In genomic region chr7:32131091-32131490, GRCh38 we compare ENCODE assay signal across 3 cellular contexts.
TF ChIP-seq lines count a peak whose summit lies in the region.

No MANE protein-coding gene starts in this region.

TF ChIP-seq in HepG2, 621 proteins besides CTCF, POLR2A, EP300 and RAD21 (continued from another document):
- TF ChIP-seq ZSCAN21 (CRISPR knock-in tag; IDR thresholded peaks at IDR 0.05; ENCODE audit: borderline replicate concordance) (no peak), MAFF (IDR thresholded peaks at IDR 0.05; ENCODE audit: low read depth, low read length) (peak; percentile 69)
TF ChIP-seq in HepG2: peak in this region for 2.

TF ChIP-seq in IMR-90, 13 proteins besides CTCF, POLR2A, EP300 and RAD21:
- TF ChIP-seq USF2 (IDR thresholded peaks at IDR 0.05; ENCODE audit: low read depth, low read length), result no peak
- peak; percentile 55 for TF ChIP-seq MAFK (IDR thresholded peaks at IDR 0.05; ENCODE audit: low read depth, low read length)
- no peak for TF ChIP-seq FOS (IDR thresholded peaks at IDR 0.05; ENCODE audit: low read depth, low read length)
- no peak for TF ChIP-seq MAZ (IDR thresholded peaks at IDR 0.05; ENCODE audit: borderline replicate concordance, low read depth, low read length)
- TF ChIP-seq BHLHE40 (IDR thresholded peaks at IDR 0.05; ENCODE audit: low read depth, low read length), result no peak

TF ChIP-seq in neural cell, 6 proteins besides CTCF, POLR2A, EP300 and RAD21 (continued from another document):
- TF ChIP-seq, protein P1, sequence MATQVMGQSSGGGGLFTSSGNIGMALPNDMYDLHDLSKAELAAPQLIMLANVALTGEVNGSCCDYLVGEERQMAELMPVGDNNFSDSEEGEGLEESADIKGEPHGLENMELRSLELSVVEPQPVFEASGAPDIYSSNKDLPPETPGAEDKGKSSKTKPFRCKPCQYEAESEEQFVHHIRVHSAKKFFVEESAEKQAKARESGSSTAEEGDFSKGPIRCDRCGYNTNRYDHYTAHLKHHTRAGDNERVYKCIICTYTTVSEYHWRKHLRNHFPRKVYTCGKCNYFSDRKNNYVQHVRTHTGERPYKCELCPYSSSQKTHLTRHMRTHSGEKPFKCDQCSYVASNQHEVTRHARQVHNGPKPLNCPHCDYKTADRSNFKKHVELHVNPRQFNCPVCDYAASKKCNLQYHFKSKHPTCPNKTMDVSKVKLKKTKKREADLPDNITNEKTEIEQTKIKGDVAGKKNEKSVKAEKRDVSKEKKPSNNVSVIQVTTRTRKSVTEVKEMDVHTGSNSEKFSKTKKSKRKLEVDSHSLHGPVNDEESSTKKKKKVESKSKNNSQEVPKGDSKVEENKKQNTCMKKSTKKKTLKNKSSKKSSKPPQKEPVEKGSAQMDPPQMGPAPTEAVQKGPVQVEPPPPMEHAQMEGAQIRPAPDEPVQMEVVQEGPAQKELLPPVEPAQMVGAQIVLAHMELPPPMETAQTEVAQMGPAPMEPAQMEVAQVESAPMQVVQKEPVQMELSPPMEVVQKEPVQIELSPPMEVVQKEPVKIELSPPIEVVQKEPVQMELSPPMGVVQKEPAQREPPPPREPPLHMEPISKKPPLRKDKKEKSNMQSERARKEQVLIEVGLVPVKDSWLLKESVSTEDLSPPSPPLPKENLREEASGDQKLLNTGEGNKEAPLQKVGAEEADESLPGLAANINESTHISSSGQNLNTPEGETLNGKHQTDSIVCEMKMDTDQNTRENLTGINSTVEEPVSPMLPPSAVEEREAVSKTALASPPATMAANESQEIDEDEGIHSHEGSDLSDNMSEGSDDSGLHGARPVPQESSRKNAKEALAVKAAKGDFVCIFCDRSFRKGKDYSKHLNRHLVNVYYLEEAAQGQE (IDR thresholded peaks at IDR 0.05; ENCODE audit: borderline replicate concordance), result no peak
- no peak for TF ChIP-seq TAF1 (IDR thresholded peaks at IDR 0.05; ENCODE audit: low read depth)
- TF ChIP-seq POLR2AphosphoS5 (IDR thresholded peaks at IDR 0.05), result no peak
- TF ChIP-seq SMC3 (conservative IDR thresholded peaks at IDR 0.05; ENCODE audit: poor library complexity), result no peak
- TF ChIP-seq EZH2 (IDR thresholded peaks at IDR 0.05; ENCODE audit: borderline replicate concordance, insufficient read depth, low read length, poor library complexity, severe bottlenecking), result no peak
TF ChIP-seq in neural cell: peak in this region for 0.
